Comparison of ENCODE assay signal across 19 cellular contexts in genomic region chr7:20343211-20343610, GRCh38. TPM values are rescaled to one million over a fixed set of nuclear protein-coding genes. Genes with fewer than 3 reads are reported as not detected.
DNase-seq lines count a peak whose midpoint lies in the region; ATAC-seq and TF ChIP-seq lines count a peak whose summit lies in the region.
"Had no signal": no experiment of that assay in that cellular context is flagged by ENCODE, and none has a peak within 500 bp of the region (broad histone marks: within the 10 kb centered on the region; RNA-seq: fewer than 3 reads in every experiment).

No MANE protein-coding gene starts in this region.

- no peak for ATAC-seq in foreskin keratinocyte
- ATAC-seq: esophagus mucosa had no signal

- TF ChIP-seq EP300 in tibial nerve (IDR thresholded peaks at IDR 0.05): no peak

- no peak overlapping the region for H3K27ac ChIP-seq in WERI-Rb-1
- no peak overlapping the region for H3K27ac ChIP-seq in foreskin keratinocyte
- H3K27ac ChIP-seq in tibial nerve: peak overlapping the region; percentile 68 to 98 (median 86)

- 24 to 31% methylated on average over 3 of the region's 3 CpGs for WGBS in tibial nerve, 2 donors

- H3K36me3 ChIP-seq in WERI-Rb-1: no peaks in the 10 kb centered on the region; the same call in 1 of the 2 replicates
- H3K36me3 ChIP-seq in tibial nerve: peaks cover 0 to 9% (median 0%) of the 10 kb centered on the region in 3 donors

- no peak for TF ChIP-seq POLR2A in tibial nerve (IDR thresholded peaks at IDR 0.05)

- no peak overlapping the region for H3K4me3 ChIP-seq in WERI-Rb-1 (ENCODE audit: low read depth, low read length)
- H3K4me3 ChIP-seq in tibial nerve: peak overlapping the region in 1 of 4 donors; percentile 16

- intact Hi-C loops in posterior cingulate gyrus (cut with DNase I): no loop called here

- TF ChIP-seq CTCF in WERI-Rb-1 (IDR thresholded peaks at IDR 0.05; ENCODE audit: low read depth, low read length): 0 out of 2 replicates have a peak, but pooled peaks have one; percentile 37
- TF ChIP-seq CTCF in foreskin keratinocyte (conservative IDR thresholded peaks at IDR 0.05): peak; percentile 38
- peak in 2 of 5 experiments; percentile 11 to 13 for TF ChIP-seq CTCF in tibial nerve (IDR thresholded peaks at IDR 0.05)

- DNase-seq in NCI-H82 (lab: John Stamatoyannopoulos, UW): peak; percentile 4
- DNase-seq in NCI-H82 treated with DMSO at 0.1 percent for 48 hours (lab: John Stamatoyannopoulos, UW; ENCODE audit: unreplicated experiment): no peak
- DNase-seq in WERI-Rb-1: peak; percentile 9
- no peak for DNase-seq in foreskin keratinocyte
- no peak for DNase-seq in tibial nerve (ENCODE audit: low spot score in 2 of 2)
- no peak for DNase-seq in posterior cingulate gyrus
- no peak for DNase-seq in NCI-H748 treated with DMSO at 0.1 percent for 48 hours (lab: John Stamatoyannopoulos, UW)
- DNase-seq in COR-L47 (lab: John Stamatoyannopoulos, UW): no peak
- DNase-seq: activated CD4-positive, alpha-beta T cell treated with anti-CD3 and anti-CD28 coated beads, Interleukin-2, amount 10 ng/mL, durations not matched to agents 7 days and 5 days; activated gamma-delta T cell; central memory CD4-positive, alpha-beta T cell; DMS79 treated with DMSO at 0.1 percent for 48 hours; KG1; natural killer cell; NCI-H2107; small intestine; T-helper 1 cell; trophoblast cell had no signal

- H3K27me3 ChIP-seq in WERI-Rb-1 (ENCODE audit: insufficient read depth, low read depth, severe bottlenecking) (no peaks in the 10 kb centered on the region), foreskin keratinocyte (no peaks in the 10 kb centered on the region), tibial nerve (no peaks in the 10 kb centered on the region)

- no peaks in the 10 kb centered on the region for H3K9me3 ChIP-seq in WERI-Rb-1 (ENCODE audit: severe bottlenecking)
- no peaks in the 10 kb centered on the region for H3K9me3 ChIP-seq in tibial nerve

- H3K4me1 ChIP-seq in foreskin keratinocyte: peaks cover 26% of the 10 kb centered on the region
- peaks cover 0 to 78% (median 6%) of the 10 kb centered on the region in 4 donors for H3K4me1 ChIP-seq in tibial nerve

RNA-seq across cellular contexts. Expression of gene ITGB8, which starts 12.5 kb away (rescaled TPM):
- total RNA-seq in foreskin keratinocyte (12.3 and 12.9 TPM in 2 replicates), tibial nerve (100 to 1,000 TPM; 199 to 606 (median 388) TPM)
- polyA plus RNA-seq in foreskin keratinocyte: 1.2 and 1.3 TPM in 2 replicates
- total RNA-seq: activated CD4-positive, alpha-beta T cell treated with anti-CD3 and anti-CD28 coated beads, Interleukin-2, amount 10 ng/mL, durations not matched to agents 7 days and 5 days had no signal

Comparison
In these comparisons a context has a peak if more than half of its experiments do, and no peak if none do; other contexts are left out.
1. DNase-seq: peak in NCI-H82 (single experiment) and WERI-Rb-1 (single experiment); none in NCI-H82 treated with DMSO at 0.1 percent for 48 hours (single experiment), foreskin keratinocyte (0 of 2), tibial nerve (0 of 2), posterior cingulate gyrus (0 of 10), NCI-H748 treated with DMSO at 0.1 percent for 48 hours (single experiment) and COR-L47 (single experiment).
2. H3K27ac ChIP-seq: peak in tibial nerve (4 of 4); none in WERI-Rb-1 (single experiment) and foreskin keratinocyte (single experiment).
3. RNA of gene ITGB8, which starts 12.5 kb away (total RNA-seq): 199 to 606 TPM in tibial nerve; 12.3 to 12.9 TPM in foreskin keratinocyte; every median in the first group is over 10 times any median in the second.